In genomic region chr5:3372289-3372688, GRCh38 we compare ENCODE assay signal across 3 cellular contexts.
TF ChIP-seq lines count a peak whose summit lies in the region.

No MANE protein-coding gene starts in this region.

TF ChIP-seq in SK-N-SH treated with all-trans-retinoic acid at 6 μM for 48 hours, 23 proteins besides CTCF, POLR2A, EP300 and RAD21 (continued from another document):
- no peak for TF ChIP-seq CREB5 (CRISPR knock-in tag; IDR thresholded peaks at IDR 0.05; ENCODE audit: low read depth)

TF ChIP-seq in SK-N-SH, 30 proteins besides CTCF, POLR2A, EP300 and RAD21 (continued from another document):
- TF ChIP-seq USF1 (IDR thresholded peaks at IDR 0.05; ENCODE audit: borderline replicate concordance, low read depth) = no peak
- no peak for TF ChIP-seq FOSL2 (IDR thresholded peaks at IDR 0.05; ENCODE audit: borderline replicate concordance, low read depth)
- no peak for TF ChIP-seq ZBTB33 (IDR thresholded peaks at IDR 0.05; ENCODE audit: borderline replicate concordance, low read depth)
- no peak for TF ChIP-seq TCF12 (IDR thresholded peaks at IDR 0.05)

TF ChIP-seq in K562, 482 proteins besides CTCF, POLR2A, EP300 and RAD21 (continued from another document):
- TF ChIP-seq HLTF (IDR thresholded peaks at IDR 0.05) = 0 out of 2 replicates have a peak, but pooled peaks have one; percentile 38
- TF ChIP-seq SRSF1 (IDR thresholded peaks at IDR 0.05; ENCODE audit: low read depth, low read length) = no peak
- TF ChIP-seq THRB (CRISPR knock-in tag; conservative IDR thresholded peaks at IDR 0.05) = no peak
- TF ChIP-seq ZNF280B (CRISPR knock-in tag; IDR thresholded peaks at IDR 0.05) = 0 out of 2 replicates have a peak, but pooled peaks have one; percentile 8
- TF ChIP-seq CBX5 (IDR thresholded peaks at IDR 0.05; ENCODE audit: borderline replicate concordance, low read depth) = peak; percentile 58; the same call in 1 of the 2 replicates
- no peak for TF ChIP-seq RFX1 (IDR thresholded peaks at IDR 0.05)
- 0 out of 4 replicates have a peak, but pooled peaks of 1 of the 2 experiments have one; percentile 13 for TF ChIP-seq FOXK2 (conservative IDR thresholded peaks at IDR 0.05 in 1 of 2, IDR thresholded peaks at IDR 0.05 in 1 of 2; ENCODE audit: low read depth in 2 of 2)
- TF ChIP-seq KDM5B (IDR thresholded peaks at IDR 0.05; ENCODE audit: insufficient replicate concordance, low read depth, low read length) = no peak
- no peak for TF ChIP-seq TEAD1 (CRISPR knock-in tag; IDR thresholded peaks at IDR 0.05)
- TF ChIP-seq ZKSCAN8 (CRISPR knock-in tag; IDR thresholded peaks at IDR 0.05) = no peak
- TF ChIP-seq SNRNP70 (optimal IDR thresholded peaks at IDR 0.05; ENCODE audit: low read depth, low read length) = no peak
- no peak for TF ChIP-seq ZNF175 (CRISPR knock-in tag; IDR thresholded peaks at IDR 0.05; ENCODE audit: low read depth)
- TF ChIP-seq DMBX1 (CRISPR knock-in tag; IDR thresholded peaks at IDR 0.05; ENCODE audit: borderline replicate concordance) = no peak
- peak in 1 of 2 experiments; percentile 31; a peak in 1 of 3 replicates for TF ChIP-seq CBX3 (IDR thresholded peaks at IDR 0.05; ENCODE audit: borderline replicate concordance in 1 of 2, low read length in 2 of 2)
- no peak for TF ChIP-seq TCF3 (CRISPR knock-in tag; IDR thresholded peaks at IDR 0.05)
- TF ChIP-seq TRIM28 (IDR thresholded peaks at IDR 0.05) = peak; percentile 88
- no peak for TF ChIP-seq COPS2 (conservative IDR thresholded peaks at IDR 0.05)
